ENCODE assay signal across 32 cellular contexts in genomic region chr3:157631468-157631867, GRCh38.
DNase-seq lines count a peak whose midpoint lies in the region; TF ChIP-seq lines count a peak whose summit lies in the region.
"Had no signal": no experiment of that assay in that cellular context is flagged by ENCODE, and none has a peak within 500 bp of the region (broad histone marks: within the 10 kb centered on the region; RNA-seq: fewer than 3 reads in every experiment).

No MANE protein-coding gene starts in this region.

- WGBS in GM23248 (ENCODE audit: low coverage in 1 of 2, low lambda C conversion rate in 2 of 2, missing lambda C conversion rate in 2 of 2), 2 experiments, result 33 to 37% methylated on average over 8 of the region's 8 CpGs
- 73% methylated on average over 8 of the region's 8 CpGs for WGBS in smooth muscle cell (ENCODE audit: low lambda C conversion rate)

- H3K9me3 ChIP-seq in GM23248 (ENCODE audit: low read depth) (no peaks in the 10 kb centered on the region), PC-9 (ENCODE audit: insufficient read depth, low read depth) (no peaks in the 10 kb centered on the region), smooth muscle cell (replicated peaks; ENCODE audit: low read depth) (no peaks in the 10 kb centered on the region)
- H3K9me3 ChIP-seq: heart left ventricle, prostate gland, sigmoid colon, transverse colon had no signal

- H3K36me3 ChIP-seq in GM23248 (ENCODE audit: low read depth) (no peaks in the 10 kb centered on the region), PC-9 (ENCODE audit: low read depth) (no peaks in the 10 kb centered on the region), smooth muscle cell (ENCODE audit: low read depth) (no peaks in the 10 kb centered on the region)
- H3K36me3 ChIP-seq: cardiac muscle cell, heart left ventricle, prostate gland, sigmoid colon, transverse colon had no signal

- CTCF ChIA-PET in PC-9 (lab: Charles Lee), result no interaction called here

- H3K9me2 ChIP-seq in GM23248 (ENCODE audit: insufficient read depth) (no peaks in the 10 kb centered on the region), PC-9 (ENCODE audit: insufficient read depth) (no peaks in the 10 kb centered on the region)

- H3K4me2 ChIP-seq in GM23248 (ENCODE audit: unreplicated experiment), result no peak overlapping the region
- no peak overlapping the region for H3K4me2 ChIP-seq in PC-9
- H3K4me2 ChIP-seq in smooth muscle cell, result no peak overlapping the region

- in situ Hi-C loops in GM23248 (cut with MboI), result no loop called here

- H4K20me1 ChIP-seq in GM23248 (ENCODE audit: insufficient read depth), result no peaks in the 10 kb centered on the region
- no peaks in the 10 kb centered on the region for H4K20me1 ChIP-seq in PC-9 (ENCODE audit: insufficient read depth)
- no peaks in the 10 kb centered on the region for H4K20me1 ChIP-seq in smooth muscle cell (ENCODE audit: low read depth)

- peak; percentile 25 for DNase-seq in GM23248
- DNase-seq in NCI-H69 (lab: John Stamatoyannopoulos, UW), result peak; percentile 48
- DNase-seq in fibroblast of pulmonary artery (ENCODE audit: low read depth), result peak; percentile 17
- no peak for DNase-seq in progenitor cell of endocrine pancreas (ENCODE audit: low spot score, unreplicated experiment)
- no peak for DNase-seq in PC-9
- no peak for DNase-seq in smooth muscle cell (lab: John Stamatoyannopoulos, UW; ENCODE audit: unreplicated experiment)
- DNase-seq in GM20000 (ENCODE audit: low spot score), result no peak
- DNase-seq: activated CD8-positive, alpha-beta T cell treated with anti-CD3 and anti-CD28 coated beads, Interleukin-2, amount 10 ng/mL, durations not matched to agents 7 days and 5 days; anterior cingulate cortex; C1 segment of cervical spinal cord; DMS53; effector CD8-positive, alpha-beta T cell; GF-D8; heart left ventricle; KBM-7; MM.1S; NCI-H1105 treated with DMSO at 0.1 percent for 48 hours; NCI-H2029 treated with DMSO at 0.1 percent for 48 hours; NCI-H226; NCI-H748 treated with DMSO at 0.1 percent for 48 hours; nucleus accumbens; SHP77 treated with DMSO at 0.1 percent for 48 hours; sigmoid colon; stimulated activated CD4-positive, alpha-beta T cell treated with anti-CD3 and anti-CD28 coated beads, Interleukin-15, amount 100 ng/mL, for 24 hours; stimulated activated CD4-positive, alpha-beta T cell treated with anti-CD3 and anti-CD28 coated beads, Interleukin-4, amount 100 ng/mL, for 4 hours; transverse colon had no signal

- H3K27me3 ChIP-seq in GM23248 (replicated peaks; ENCODE audit: insufficient read depth), result no peaks in the 10 kb centered on the region
- no peaks in the 10 kb centered on the region for H3K27me3 ChIP-seq in PC-9 (ENCODE audit: insufficient read depth, low read depth)
- peaks cover 9% of the 10 kb centered on the region for H3K27me3 ChIP-seq in smooth muscle cell (ENCODE audit: low read depth)
- H3K27me3 ChIP-seq: cardiac muscle cell had no signal

- H3K27me3 Mint-ChIP-seq in progenitor cell of endocrine pancreas, result no peaks in the 10 kb centered on the region

- intact Hi-C loops in PC-9 (cut with micrococcal nuclease; ENCODE audit: unreplicated experiment), result no loop called here

- POLR2A ChIA-PET in PC-9 (lab: Charles Lee; ENCODE audit: unreplicated experiment), result interaction anchor here (0.7 kb wide), 1 partner anchor 281 kb away, joined by 13 read pairs; no protein-coding TSS in a partner anchor

- no peaks in the 10 kb centered on the region for H3K36me3 Mint-ChIP-seq in progenitor cell of endocrine pancreas (ENCODE audit: insufficient read depth)
- H3K36me3 Mint-ChIP-seq: activated naive CD4-positive, alpha-beta T cell treated with anti-CD3 and anti-CD28 coated beads, Interleukin-2, amount 50 U/mL, for 72 hours; mesothelial cell of epicardium had no signal

- peaks cover 3% of the 10 kb centered on the region for H3K9me3 Mint-ChIP-seq in progenitor cell of endocrine pancreas (ENCODE audit: low read depth)
- H3K9me3 Mint-ChIP-seq: activated naive CD4-positive, alpha-beta T cell treated with anti-CD3 and anti-CD28 coated beads, Interleukin-2, amount 50 U/mL, for 72 hours; T-helper 2 cell treated with Interferon-gamma antibody and Interleukin-4, amounts not matched to agents 5 μg/mL and 100 μg/mL, for 36 hours had no signal

- no peak overlapping the region for H3K4me3 Mint-ChIP-seq in progenitor cell of endocrine pancreas (ENCODE audit: low read depth)
- H3K4me3 Mint-ChIP-seq: activated CD8-positive, alpha-beta T cell treated with anti-CD3 and anti-CD28 coated beads, Interleukin-2, amount 10 ng/mL, durations not matched to agents 7 days and 5 days; mesothelial cell of epicardium; T-helper 2 cell treated with Interferon-gamma antibody and Interleukin-4, amounts not matched to agents 5 μg/mL and 100 μg/mL, for 36 hours had no signal

- H3K79me2 ChIP-seq in GM23248 (ENCODE audit: insufficient read depth) (no peaks in the 10 kb centered on the region), PC-9 (ENCODE audit: low read depth) (no peaks in the 10 kb centered on the region), smooth muscle cell (ENCODE audit: low read depth) (no peaks in the 10 kb centered on the region)

- H3K4me3 ChIP-seq in GM23248 (no peak overlapping the region), fibroblast of pulmonary artery (replicated peaks; ENCODE audit: low read depth, low read length) (no peak overlapping the region), PC-9 (no peak overlapping the region), smooth muscle cell (no peak overlapping the region)
- H3K4me3 ChIP-seq: cardiac muscle cell, coronary artery, heart left ventricle, prostate gland, sigmoid colon, transverse colon had no signal

- H2AFZ ChIP-seq in GM23248 (no peak overlapping the region), PC-9 (no peak overlapping the region), smooth muscle cell (ENCODE audit: low read depth) (no peak overlapping the region)

- H3K4me1 Mint-ChIP-seq in progenitor cell of endocrine pancreas (ENCODE audit: low read depth), result peaks cover 12% of the 10 kb centered on the region
- H3K4me1 Mint-ChIP-seq: mesothelial cell of epicardium had no signal

- BruUV-seq in PC-9 (replicated peaks; lab: Mats Ljungman, UMichigan), result no TSS peak

- H3F3A ChIP-seq in GM23248 (ENCODE audit: insufficient read depth) (no peaks in the 10 kb centered on the region), PC-9 (ENCODE audit: insufficient read depth, low read depth) (no peaks in the 10 kb centered on the region), smooth muscle cell (ENCODE audit: low read depth) (no peaks in the 10 kb centered on the region)

- H3K9ac ChIP-seq in GM23248 (no peak overlapping the region), smooth muscle cell (ENCODE audit: low read depth) (no peak overlapping the region)

- H3K4me1 ChIP-seq in GM23248 (ENCODE audit: insufficient read depth) (no peaks in the 10 kb centered on the region), PC-9 (replicated peaks; ENCODE audit: insufficient read depth) (no peaks in the 10 kb centered on the region; the same call in 1 of the 2 replicates), smooth muscle cell (ENCODE audit: low read depth) (no peaks in the 10 kb centered on the region)
- H3K4me1 ChIP-seq: heart left ventricle, prostate gland, sigmoid colon, transverse colon had no signal

- peak overlapping the region; percentile 35 for H3K27ac Mint-ChIP-seq in progenitor cell of endocrine pancreas
- H3K27ac Mint-ChIP-seq: activated CD8-positive, alpha-beta T cell treated with anti-CD3 and anti-CD28 coated beads, Interleukin-2, amount 10 ng/mL, durations not matched to agents 7 days and 5 days; mesothelial cell of epicardium; T-helper 2 cell treated with Interferon-gamma antibody and Interleukin-4, amounts not matched to agents 5 μg/mL and 100 μg/mL, for 36 hours had no signal

- H3K27ac ChIP-seq in GM23248 (no peak overlapping the region), PC-9 (no peak overlapping the region), smooth muscle cell (ENCODE audit: low read depth) (no peak overlapping the region)
- H3K27ac ChIP-seq: cardiac muscle cell, coronary artery, heart left ventricle, prostate gland, sigmoid colon, transverse colon had no signal

- TF ChIP-seq CTCF in fibroblast of pulmonary artery (IDR thresholded peaks at IDR 0.05; ENCODE audit: low read length, missing control alignments) (no peak), progenitor cell of endocrine pancreas (IDR thresholded peaks at IDR 0.05; ENCODE audit: unreplicated experiment) (no peak), PC-9 (conservative IDR thresholded peaks at IDR 0.05) (no peak), smooth muscle cell (IDR thresholded peaks at IDR 0.05; ENCODE audit: borderline replicate concordance, insufficient read depth, poor library complexity, severe bottlenecking) (no peak), GM20000 (IDR thresholded peaks at IDR 0.05; ENCODE audit: extremely low read depth, missing control alignments) (no peak)

Comparison
In these comparisons a context has a peak if more than half of its experiments do, and no peak if none do; other contexts are left out.
1. DNase-seq: peak in GM23248 (single experiment), NCI-H69 (single experiment) and fibroblast of pulmonary artery (single experiment); none in progenitor cell of endocrine pancreas (single experiment), PC-9 (0 of 2), smooth muscle cell (single experiment) and GM20000 (single experiment).